Comparison of ENCODE assay signal across 11 cellular contexts in genomic region chr1:212752256-212752933, GRCh38. TPM values are rescaled to one million over a fixed set of nuclear protein-coding genes. Genes with fewer than 3 reads are reported as not detected.
DNase-seq lines count a peak whose midpoint lies in the region; ATAC-seq and TF ChIP-seq lines count a peak whose summit lies in the region.
"Had no signal": no experiment of that assay in that cellular context is flagged by ENCODE, and none has a peak within 500 bp of the region (broad histone marks: within the 10 kb centered on the region; RNA-seq: fewer than 3 reads in every experiment).

No MANE protein-coding gene starts in this region.

- H2BK5ac ChIP-seq in neuronal stem cell (ENCODE audit: low read length): no peak overlapping the region

- H2BK15ac ChIP-seq in neuronal stem cell (ENCODE audit: low read length): no peak overlapping the region

- H3K36me3 ChIP-seq in neuronal stem cell (replicated peaks in 1 of 2; ENCODE audit: control insufficient read depth in 2 of 2, insufficient read depth in 2 of 2, low read length in 2 of 2): peaks cover 2 to 32% of the 10 kb centered on the region in 2 donors

- no peak overlapping the region for H3K9ac ChIP-seq in neuronal stem cell (ENCODE audit: low read depth, low read length, poor library complexity)

- no peak overlapping the region for H3K4me2 ChIP-seq in neuronal stem cell (ENCODE audit: insufficient read depth, low read length, poor library complexity, severe bottlenecking)
- H3K4me2 ChIP-seq: smooth muscle cell had no signal

- H3K14ac ChIP-seq in neuronal stem cell (ENCODE audit: low read length): no peak overlapping the region

- no peak for TF ChIP-seq CTCF in natural killer cell (IDR thresholded peaks at IDR 0.05)

- H2BK120ac ChIP-seq in neuronal stem cell (ENCODE audit: low read depth, low read length): no peak overlapping the region

- H3K18ac ChIP-seq in neuronal stem cell (ENCODE audit: low read length): no peak overlapping the region

- no peak overlapping the region for H4K8ac ChIP-seq in neuronal stem cell (ENCODE audit: low read depth, low read length)

- no peaks in the 10 kb centered on the region for H3K9me3 Mint-ChIP-seq in natural killer cell treated with Interleukin-12 subunit alpha and Interleukin-12 subunit beta and Interleukin-15 and Interleukin-18, amount 100 ng/mL, for 72 hours
- no peaks in the 10 kb centered on the region for H3K9me3 Mint-ChIP-seq in natural killer cell

- no CpG with 5 or more reads among the region's 3 CpGs for WGBS in neuronal stem cell (ENCODE audit: extremely low coverage in 2 of 2, insufficient read length in 2 of 2, insufficient replicate concordance in 1 of 2), 2 donors

- peak overlapping the region; percentile 64 for H3K4me3 Mint-ChIP-seq in natural killer cell treated with Interleukin-12 subunit alpha and Interleukin-12 subunit beta and Interleukin-15 and Interleukin-18, amount 100 ng/mL, for 72 hours
- no peak overlapping the region for H3K4me3 Mint-ChIP-seq in natural killer cell

- H3K9me3 ChIP-seq in neuronal stem cell (replicated peaks in 1 of 2; ENCODE audit: control insufficient read depth in 2 of 2, insufficient read depth in 1 of 2, low read depth in 1 of 2, low read length in 2 of 2): no peaks in the 10 kb centered on the region

- peak; percentile 9 to 52 for ATAC-seq in natural killer cell treated with Interleukin-12 subunit alpha and Interleukin-12 subunit beta and Interleukin-15 and Interleukin-18, amount 100 ng/mL, for 72 hours
- ATAC-seq in natural killer cell (no peak), HG02571 (IDR thresholded peaks at IDR 0.05; ENCODE audit: unreplicated experiment) (no peak), HG03460 (IDR thresholded peaks at IDR 0.05; ENCODE audit: unreplicated experiment) (no peak)

- no peak overlapping the region for H3K4ac ChIP-seq in neuronal stem cell (ENCODE audit: low read length)

- H3K27me3 ChIP-seq in neuronal stem cell (ENCODE audit: control insufficient read depth in 3 of 3, insufficient read depth in 3 of 3, low read depth in 1 of 3, low read length in 3 of 3): no peaks in the 10 kb centered on the region

- peak overlapping the region; percentile 8 to 41 for H3K27ac Mint-ChIP-seq in natural killer cell treated with Interleukin-12 subunit alpha and Interleukin-12 subunit beta and Interleukin-15 and Interleukin-18, amount 100 ng/mL, for 72 hours
- peak overlapping the region in 1 of 2 donors; percentile 61 for H3K27ac Mint-ChIP-seq in natural killer cell

- H3K4me1 ChIP-seq in neuronal stem cell (ENCODE audit: control insufficient read depth in 2 of 2, insufficient read depth in 1 of 2, low read depth in 1 of 2, low read length in 2 of 2): no peaks in the 10 kb centered on the region

- H3K23ac ChIP-seq in neuronal stem cell (ENCODE audit: low read depth, low read length, poor library complexity): no peak overlapping the region

- peaks cover 29 to 30% of the 10 kb centered on the region in 2 donors for H3K4me1 Mint-ChIP-seq in natural killer cell treated with Interleukin-12 subunit alpha and Interleukin-12 subunit beta and Interleukin-15 and Interleukin-18, amount 100 ng/mL, for 72 hours (ENCODE audit: low read depth in 2 of 2)
- H3K4me1 Mint-ChIP-seq in natural killer cell: peaks cover 18 to 32% of the 10 kb centered on the region in 2 donors

- H4K91ac ChIP-seq in neuronal stem cell (ENCODE audit: low read depth, low read length, poor library complexity): no peak overlapping the region

- H3K79me1 ChIP-seq in neuronal stem cell (ENCODE audit: low read depth, low read length): peaks cover 5% of the 10 kb centered on the region

- no peak overlapping the region for H3K4me3 ChIP-seq in neuronal stem cell (ENCODE audit: low read length in 2 of 2)
- H3K4me3 ChIP-seq: SK-N-MC, smooth muscle cell had no signal

- H3K36me3 Mint-ChIP-seq in natural killer cell treated with Interleukin-12 subunit alpha and Interleukin-12 subunit beta and Interleukin-15 and Interleukin-18, amount 100 ng/mL, for 72 hours: no peaks in the 10 kb centered on the region
- H3K36me3 Mint-ChIP-seq in natural killer cell: no peaks in the 10 kb centered on the region

- H2AFZ ChIP-seq in neuronal stem cell (ENCODE audit: low read length): no peak overlapping the region

- no peak overlapping the region for H2AK5ac ChIP-seq in neuronal stem cell (ENCODE audit: low read depth, low read length)

- H3K27ac ChIP-seq in neuronal stem cell (replicated peaks; ENCODE audit: low read length): no peak overlapping the region
- H3K27ac ChIP-seq: SK-N-MC had no signal

- H3K27me3 Mint-ChIP-seq in natural killer cell treated with Interleukin-12 subunit alpha and Interleukin-12 subunit beta and Interleukin-15 and Interleukin-18, amount 100 ng/mL, for 72 hours: no peaks in the 10 kb centered on the region
- no peaks in the 10 kb centered on the region for H3K27me3 Mint-ChIP-seq in natural killer cell (ENCODE audit: low read depth in 2 of 2)

- intact Hi-C loops in natural killer cell (cut with micrococcal nuclease): loop anchor here (10.0 kb wide), 1 partner anchor 242 kb away; no protein-coding TSS in a partner anchor

- DNase-seq in natural killer cell treated with Interleukin-12 subunit alpha and Interleukin-12 subunit beta and Interleukin-15 and Interleukin-18, amount 100 ng/mL, for 72 hours (ENCODE audit: low spot score): no peak
- DNase-seq in natural killer cell (no peak), SKM-1 treated with dmso at 0.1 percent for 144 hours (lab: John Stamatoyannopoulos, UW; ENCODE audit: unreplicated experiment) (peak; percentile 87), kidney tubule cell (ENCODE audit: low spot score) (peak; percentile 4), neuronal stem cell (ENCODE audit: low spot score) (no peak), ureter (ENCODE audit: low spot score) (no peak)
- DNase-seq: DND-41 had no signal

- no peak overlapping the region for H2BK12ac ChIP-seq in neuronal stem cell (ENCODE audit: low read length)

RNA-seq across cellular contexts. Expression of gene NSL1, which starts 39.2 kb away (rescaled TPM):
- total RNA-seq in natural killer cell treated with Interleukin-12 subunit alpha and Interleukin-12 subunit beta and Interleukin-15 and Interleukin-18, amount 100 ng/mL, for 72 hours: 10 to 100 TPM; 27.7 to 44.7 TPM
- total RNA-seq in natural killer cell: 10 to 100 TPM; 17.0 to 23.8 (median 23.4) TPM
- polyA plus RNA-seq in neuronal stem cell (2013, experiment 1 of 2): 31.7 TPM
- polyA plus RNA-seq in neuronal stem cell (2013, experiment 2 of 2): 32.6 TPM
- 35.5 TPM for total RNA-seq in ureter

RNA-seq across cellular contexts. Expression of gene TATDN3, which starts 39.3 kb away (rescaled TPM):
- total RNA-seq in natural killer cell treated with Interleukin-12 subunit alpha and Interleukin-12 subunit beta and Interleukin-15 and Interleukin-18, amount 100 ng/mL, for 72 hours: 1 to 10 TPM; 5.7 to 9.8 TPM
- total RNA-seq in natural killer cell (10 to 100 TPM; 11.6 to 14.6 (median 13.4) TPM), ureter (11.0 TPM)
- polyA plus RNA-seq in neuronal stem cell (2013, experiment 1 of 2): 9.2 TPM
- polyA plus RNA-seq in neuronal stem cell (2013, experiment 2 of 2): 9.2 TPM

RNA-seq across cellular contexts. Expression of gene BATF3, which starts 52.8 kb away (rescaled TPM):
- total RNA-seq in natural killer cell treated with Interleukin-12 subunit alpha and Interleukin-12 subunit beta and Interleukin-15 and Interleukin-18, amount 100 ng/mL, for 72 hours: 100 to 1,000 TPM in 1 of 2 donors, 10 to 100 TPM in 1; 46.6 to 137 TPM
- total RNA-seq in natural killer cell: 1 to 10 TPM in 2 of 3 donors, under 1 TPM in 1; 0.25 to 3.6 (median 1.2) TPM
- polyA plus RNA-seq in neuronal stem cell (2013, experiment 1 of 2): 1.5 TPM
- polyA plus RNA-seq in neuronal stem cell (2013, experiment 2 of 2): 1.4 TPM
- total RNA-seq in ureter: 3.5 TPM

Comparison
In these comparisons a context has a peak if more than half of its experiments do, and no peak if none do; other contexts are left out.
1. ATAC-seq: peak in natural killer cell treated with Interleukin-12 subunit alpha and Interleukin-12 subunit beta and Interleukin-15 and Interleukin-18, amount 100 ng/mL, for 72 hours (2 of 2); none in natural killer cell (0 of 3), HG02571 (single experiment) and HG03460 (single experiment).
2. RNA of gene BATF3, which starts 52.8 kb away (total RNA-seq): 46.6 to 137 TPM in natural killer cell treated with Interleukin-12 subunit alpha and Interleukin-12 subunit beta and Interleukin-15 and Interleukin-18, amount 100 ng/mL, for 72 hours; 3.5 TPM in ureter (single experiment) and 0.25 to 3.6 TPM in natural killer cell; every median in the first group is over 10 times any median in the second.
3. DNase-seq: peak in SKM-1 treated with dmso at 0.1 percent for 144 hours (single experiment) and kidney tubule cell (single experiment); none in natural killer cell treated with Interleukin-12 subunit alpha and Interleukin-12 subunit beta and Interleukin-15 and Interleukin-18, amount 100 ng/mL, for 72 hours (single experiment), natural killer cell (single experiment), neuronal stem cell (single experiment) and ureter (single experiment).